Comparison of ENCODE assay signal across 8 cellular contexts in the genomic region with DNA sequence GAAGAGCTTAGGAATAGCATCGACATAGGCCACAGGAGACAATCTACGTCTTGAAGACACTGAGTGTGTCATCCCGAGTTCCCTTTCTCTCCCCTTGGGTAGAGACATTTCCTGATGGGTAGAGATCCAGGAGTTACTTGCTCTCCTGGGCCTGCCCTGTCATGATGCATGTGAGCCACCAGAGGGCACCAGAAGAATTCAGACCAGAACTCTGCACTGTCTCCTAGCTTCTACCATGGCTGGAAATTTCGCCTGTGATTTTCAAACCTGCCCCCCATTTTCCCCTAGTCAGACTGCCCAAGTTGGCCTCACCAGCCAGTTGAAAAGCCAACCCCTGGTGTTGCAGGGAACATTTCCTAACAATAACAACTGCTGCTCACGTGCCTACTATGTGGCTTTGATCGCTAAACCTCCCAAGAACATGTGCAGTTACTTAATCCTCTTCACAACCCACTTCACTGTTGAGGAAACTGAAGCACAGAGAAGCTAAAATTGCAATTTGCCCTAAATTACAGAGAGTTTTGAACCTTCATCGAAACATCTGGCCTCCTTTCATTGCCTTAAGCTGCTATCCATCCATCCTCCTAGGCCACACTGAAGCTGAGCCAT. TPM values are rescaled to one million over a fixed set of nuclear protein-coding genes. Genes with fewer than 3 reads are reported as not detected.
A peak's percentile ranks its signal among the peaks of the same experiment; 100 is the strongest.
DNase-seq lines count a peak whose midpoint lies in the region; ATAC-seq and TF ChIP-seq lines count a peak whose summit lies in the region.

No MANE protein-coding gene starts in this region.

- H3K4me1 Mint-ChIP-seq in MCF 10A (ENCODE audit: insufficient read depth, unreplicated experiment) = peaks cover 21% of the 10 kb centered on the region

- no peak overlapping the region for H3K27ac Mint-ChIP-seq in MCF 10A (ENCODE audit: low read depth, unreplicated experiment)

- intact Hi-C loops in MCF 10A (cut with micrococcal nuclease) = loop anchor here (1.0 to 2.0 kb wide), 3 partner anchors 35 to 278 kb away; no protein-coding TSS in a partner anchor

- no peaks in the 10 kb centered on the region for H3K36me3 Mint-ChIP-seq in MCF 10A (ENCODE audit: insufficient read depth, unreplicated experiment)

- BruUV-seq in MCF 10A (replicated peaks; lab: Mats Ljungman, UMichigan) = no TSS peak

- CTCF ChIA-PET in MCF 10A (lab: Yijun Ruan, JAX) = interaction anchor here (0.6 to 8.2 kb wide), 45 partner anchors 9 to 1136 kb away, joined by 3 to 72 read pairs (median 4); partner anchors contain the start of genes C11orf58 and KCNJ11

- peak; percentile 84 for ATAC-seq in HG02678 (IDR thresholded peaks at IDR 0.05; ENCODE audit: unreplicated experiment)

- H3K9me3 Mint-ChIP-seq in MCF 10A (ENCODE audit: unreplicated experiment) = no peaks in the 10 kb centered on the region

- peak; percentile 19 to 61 for DNase-seq in NOMO-1 (lab: John Stamatoyannopoulos, UW; ENCODE audit: unreplicated experiment in 2 of 2)
- DNase-seq in NOMO-1 treated with dmso at 0.1 percent for 144 hours (lab: John Stamatoyannopoulos, UW; ENCODE audit: unreplicated experiment) = no peak
- DNase-seq in NCI-H1105 (lab: John Stamatoyannopoulos, UW) = peak; percentile 42
- DNase-seq in T1000 (lab: John Stamatoyannopoulos, UW) = peak; percentile 25
- DNase-seq in MCF 10A (ENCODE audit: unreplicated experiment) = peak; percentile 72
- DNase-seq in inferior parietal cortex (ENCODE audit: extremely low spot score) = peak; percentile 86
- DNase-seq in stimulated activated CD4-positive, alpha-beta T cell treated with anti-CD3 and anti-CD28 coated beads, Interleukin-1b, Interleukin-23, amount 100 ng/mL, for 1 hour (ENCODE audit: low read depth in 2 of 2) = peak; percentile 9 to 33

- H3K4me3 Mint-ChIP-seq in MCF 10A (ENCODE audit: unreplicated experiment) = no peak overlapping the region

- POLR2A ChIA-PET in MCF 10A (lab: Yijun Ruan, JAX) = interaction anchor here (1.0 kb wide), 1 partner anchor 278 kb away, joined by 5 read pairs; no protein-coding TSS in a partner anchor

- no peaks in the 10 kb centered on the region for H3K27me3 Mint-ChIP-seq in MCF 10A (ENCODE audit: insufficient read depth, unreplicated experiment)

- peak; percentile 92 for TF ChIP-seq CTCF in MCF 10A (IDR thresholded peaks at IDR 0.05; ENCODE audit: unreplicated experiment)

RNA-seq across cellular contexts. Expression of gene C11orf58, which starts 47.2 kb away (rescaled TPM):
- total RNA-seq in MCF 10A (2022) = 230 and 249 TPM in 2 replicates
